In genomic region chr19:51570962-51571575, GRCh38 we compare ENCODE assay signal across 8 cellular contexts. TPM values are rescaled to one million over a fixed set of nuclear protein-coding genes. Genes with fewer than 3 reads are reported as not detected.
DNase-seq lines count a peak whose midpoint lies in the region; ATAC-seq, FAIRE-seq and TF ChIP-seq lines count a peak whose summit lies in the region.

ZNF175 (plus strand) TSS chr19:51571283; CDS start chr19:51573330, 2,047 bp downstream.

- RAD21 ChIA-PET in HCT116 (lab: Charles Lee; ENCODE audit: low non-redundant PET in 1 of 2, low total read pairs in 2 of 2, uncharacterized antibody in 2 of 2, unreplicated experiment in 2 of 2): no interaction called here

- no peak for TF ChIP-seq CTCF in HCT116 (IDR thresholded peaks at IDR 0.05 in 2 of 3, conservative IDR thresholded peaks at IDR 0.05 in 1 of 3; ENCODE audit: borderline replicate concordance in 1 of 3, insufficient read depth in 1 of 3, low read depth in 2 of 3, low read length in 2 of 3)
- TF ChIP-seq CTCF in pancreas (IDR thresholded peaks at IDR 0.05): no peak
- TF ChIP-seq CTCF in tibial artery (IDR thresholded peaks at IDR 0.05): no peak

- H3K9me3 ChIP-seq in HCT116 (ENCODE audit: control insufficient read depth in 1 of 2, insufficient read depth in 1 of 2, low read depth in 1 of 2, low read length in 2 of 2): no peaks in the 10 kb centered on the region
- H3K9me3 ChIP-seq in adipocyte (ENCODE audit: control insufficient read depth, low read length): no peaks in the 10 kb centered on the region
- H3K9me3 ChIP-seq in pancreas: no peaks in the 10 kb centered on the region
- no peaks in the 10 kb centered on the region for H3K9me3 ChIP-seq in tibial artery

- BruUV-seq in HCT116 (replicated peaks; lab: Mats Ljungman, UMichigan): no TSS peak

- ATAC-seq in HCT116: peak; percentile 95
- ATAC-seq in pancreas: peak; percentile 99 to 100 (median 100)

- DNase-seq in G401 (ENCODE audit: low spot score) (peak; percentile 99), HCT116 (ENCODE audit: low read depth, low spot score) (peak; percentile 98), NAMALWA (ENCODE audit: low spot score) (peak; percentile 83), SW480 (ENCODE audit: low spot score) (peak; percentile 98), adipocyte (ENCODE audit: low read depth) (peak; percentile 99), cardiac septum (ENCODE audit: low spot score) (peak; percentile 94), pancreas (peak; percentile 86 to 98 (median 95)), tibial artery (peak; percentile 95 to 97)

- intact Hi-C loops in HCT116 (cut with micrococcal nuclease): loop anchor here (2.0 kb wide), 1 partner anchor 24 kb away; no protein-coding TSS in a partner anchor
- intact Hi-C loops in cardiac septum (cut with DNase I): loop anchor here (1.0 kb wide), 1 partner anchor 23 kb away; no protein-coding TSS in a partner anchor
- intact Hi-C loops in pancreas (cut with DNase I): no loop called here
- intact Hi-C loops in tibial artery (cut with DNase I; ENCODE audit: low total_unique reads): no loop called here

- no peak for TF ChIP-seq POLR2A in HCT116 (IDR thresholded peaks at IDR 0.05; ENCODE audit: borderline replicate concordance, extremely low read depth, insufficient read depth, insufficient read length)

- H3K27ac ChIP-seq in HCT116 (ENCODE audit: low read depth, low read length): no peak within 1 kb of the TSS
- no peak within 1 kb of the TSS for H3K27ac ChIP-seq in pancreas
- peak within 1 kb of the TSS; percentile 77 to 83 for H3K27ac ChIP-seq in tibial artery

- TF ChIP-seq RAD21 in HCT116 (IDR thresholded peaks at IDR 0.05; ENCODE audit: low read depth): no peak

- H3K79me2 ChIP-seq in HCT116 (ENCODE audit: insufficient read depth, low read length): peaks cover 13% of the 10 kb centered on the region

- 0% methylated on average over 30 of the region's 30 CpGs for WGBS in pancreas, 2 donors

- H3K36me3 ChIP-seq in HCT116 (ENCODE audit: control insufficient read depth in 1 of 2, insufficient read depth in 2 of 2, low read length in 2 of 2) (peaks cover 0 to 11% of the 10 kb centered on the region in 2 experiments; a peak in 3 of 4 replicates), adipocyte (ENCODE audit: control insufficient read depth, insufficient read depth, low read length, severe bottlenecking) (peaks cover 24% of the 10 kb centered on the region), pancreas (no peaks in the 10 kb centered on the region), tibial artery (peaks cover 0 to 21% (median 20%) of the 10 kb centered on the region in 3 donors)

- H3K27me3 ChIP-seq in HCT116 (ENCODE audit: insufficient read depth, low read length) (peaks cover 11% of the 10 kb centered on the region; the same call in 1 of the 2 replicates), adipocyte (replicated peaks; ENCODE audit: control insufficient read depth, insufficient read depth, low read length) (peaks cover 3% of the 10 kb centered on the region), pancreas (peaks cover 0 to 6% (median 2%) of the 10 kb centered on the region in 4 donors), tibial artery (no peaks in the 10 kb centered on the region)

- H3K4me1 ChIP-seq in HCT116 (ENCODE audit: control insufficient read depth in 1 of 2, insufficient read depth in 2 of 2, low read length in 2 of 2): peaks cover 5 to 10% of the 10 kb centered on the region in 2 experiments; a peak in 2 of 4 replicates
- H3K4me1 ChIP-seq in adipocyte (ENCODE audit: control insufficient read depth, insufficient read depth, low read length): peaks cover 20% of the 10 kb centered on the region
- H3K4me1 ChIP-seq in pancreas: peaks cover 7 to 9% (median 8%) of the 10 kb centered on the region in 3 donors
- H3K4me1 ChIP-seq in tibial artery: peaks cover 0 to 20% (median 13%) of the 10 kb centered on the region in 4 donors

- H3K9ac ChIP-seq in HCT116 (ENCODE audit: low read length): peak within 1 kb of the TSS; percentile 74
- H3K9ac ChIP-seq in adipocyte (ENCODE audit: low read length): peak within 1 kb of the TSS; percentile 85

- peak; percentile 97 for FAIRE-seq in pancreas (lab: Jason Lieb, UNC)

- H3K9me2 ChIP-seq in HCT116 (ENCODE audit: insufficient read depth): no peaks in the 10 kb centered on the region

- H3K4me3 ChIP-seq in HCT116 (replicated peaks in 1 of 2; ENCODE audit: low read depth in 1 of 2, low read length in 2 of 2): peak within 1 kb of the TSS; percentile 81 to 85
- H3K4me3 ChIP-seq in adipocyte (ENCODE audit: low read length): peak within 1 kb of the TSS; percentile 96
- peak within 1 kb of the TSS; percentile 26 to 61 (median 50) for H3K4me3 ChIP-seq in pancreas
- H3K4me3 ChIP-seq in tibial artery: peak within 1 kb of the TSS; percentile 66 to 86

- in situ Hi-C loops in G401 (cut with HindIII; ENCODE audit: low sequenced_read_pairs): no loop called here

- POLR2A ChIA-PET in HCT116 (lab: Charles Lee): interaction anchor here (0.7 to 1.1 kb wide), 5 partner anchors 23 to 355 kb away, joined by 3 to 6 read pairs (median 4); no protein-coding TSS in a partner anchor

- H3K4me2 ChIP-seq in HCT116 (ENCODE audit: low read length): peak within 1 kb of the TSS; percentile 94

- no peaks in the 10 kb centered on the region for H4K20me1 ChIP-seq in HCT116 (ENCODE audit: insufficient read depth)

- H2AFZ ChIP-seq in HCT116 (ENCODE audit: low read depth, low read length, poor library complexity, severe bottlenecking): peak within 1 kb of the TSS; percentile 98

- CTCF ChIA-PET in HCT116 (lab: Charles Lee): interaction anchor here (1.1 kb wide), 1 partner anchor 90 kb away, joined by 3 read pairs; no protein-coding TSS in a partner anchor

TF ChIP-seq in HCT116, 20 proteins besides CTCF, POLR2A, EP300 and RAD21 (continues in another document):
- no peak for TF ChIP-seq CEBPB (IDR thresholded peaks at IDR 0.05; ENCODE audit: low read depth)
- TF ChIP-seq CBX3 (IDR thresholded peaks at IDR 0.05; ENCODE audit: low read depth): peak; percentile 68; the same call in 1 of the 2 replicates
- TF ChIP-seq EGR1 (IDR thresholded peaks at IDR 0.05; ENCODE audit: low read depth): peak; percentile 96
- TF ChIP-seq EZH2 (IDR thresholded peaks at IDR 0.05): no peak
- no peak for TF ChIP-seq SRF (IDR thresholded peaks at IDR 0.05; ENCODE audit: low read depth)
- TF ChIP-seq TCF7L2 (IDR thresholded peaks at IDR 0.05; ENCODE audit: borderline replicate concordance, extremely low read depth, insufficient read depth, insufficient read length): peak; percentile 64
- TF ChIP-seq, protein P1, sequence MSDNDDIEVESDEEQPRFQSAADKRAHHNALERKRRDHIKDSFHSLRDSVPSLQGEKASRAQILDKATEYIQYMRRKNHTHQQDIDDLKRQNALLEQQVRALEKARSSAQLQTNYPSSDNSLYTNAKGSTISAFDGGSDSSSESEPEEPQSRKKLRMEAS (IDR thresholded peaks at IDR 0.05): no peak; the same call in 1 of the 2 replicates
- TF ChIP-seq POLR2AphosphoS5 (IDR thresholded peaks at IDR 0.05; ENCODE audit: low read depth, low read length): peak; percentile 73
- TF ChIP-seq, protein P2, sequence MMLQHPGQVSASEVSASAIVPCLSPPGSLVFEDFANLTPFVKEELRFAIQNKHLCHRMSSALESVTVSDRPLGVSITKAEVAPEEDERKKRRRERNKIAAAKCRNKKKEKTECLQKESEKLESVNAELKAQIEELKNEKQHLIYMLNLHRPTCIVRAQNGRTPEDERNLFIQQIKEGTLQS (IDR thresholded peaks at IDR 0.05): no peak
- no peak for TF ChIP-seq SIN3A (IDR thresholded peaks at IDR 0.05; ENCODE audit: low read depth)
- no peak for TF ChIP-seq ZNF274 (IDR thresholded peaks at IDR 0.05; ENCODE audit: low read depth, low read length)
- no peak for TF ChIP-seq FOSL1 (IDR thresholded peaks at IDR 0.05; ENCODE audit: low read depth)
- TF ChIP-seq JUND (IDR thresholded peaks at IDR 0.05): no peak
- TF ChIP-seq, protein P3, sequence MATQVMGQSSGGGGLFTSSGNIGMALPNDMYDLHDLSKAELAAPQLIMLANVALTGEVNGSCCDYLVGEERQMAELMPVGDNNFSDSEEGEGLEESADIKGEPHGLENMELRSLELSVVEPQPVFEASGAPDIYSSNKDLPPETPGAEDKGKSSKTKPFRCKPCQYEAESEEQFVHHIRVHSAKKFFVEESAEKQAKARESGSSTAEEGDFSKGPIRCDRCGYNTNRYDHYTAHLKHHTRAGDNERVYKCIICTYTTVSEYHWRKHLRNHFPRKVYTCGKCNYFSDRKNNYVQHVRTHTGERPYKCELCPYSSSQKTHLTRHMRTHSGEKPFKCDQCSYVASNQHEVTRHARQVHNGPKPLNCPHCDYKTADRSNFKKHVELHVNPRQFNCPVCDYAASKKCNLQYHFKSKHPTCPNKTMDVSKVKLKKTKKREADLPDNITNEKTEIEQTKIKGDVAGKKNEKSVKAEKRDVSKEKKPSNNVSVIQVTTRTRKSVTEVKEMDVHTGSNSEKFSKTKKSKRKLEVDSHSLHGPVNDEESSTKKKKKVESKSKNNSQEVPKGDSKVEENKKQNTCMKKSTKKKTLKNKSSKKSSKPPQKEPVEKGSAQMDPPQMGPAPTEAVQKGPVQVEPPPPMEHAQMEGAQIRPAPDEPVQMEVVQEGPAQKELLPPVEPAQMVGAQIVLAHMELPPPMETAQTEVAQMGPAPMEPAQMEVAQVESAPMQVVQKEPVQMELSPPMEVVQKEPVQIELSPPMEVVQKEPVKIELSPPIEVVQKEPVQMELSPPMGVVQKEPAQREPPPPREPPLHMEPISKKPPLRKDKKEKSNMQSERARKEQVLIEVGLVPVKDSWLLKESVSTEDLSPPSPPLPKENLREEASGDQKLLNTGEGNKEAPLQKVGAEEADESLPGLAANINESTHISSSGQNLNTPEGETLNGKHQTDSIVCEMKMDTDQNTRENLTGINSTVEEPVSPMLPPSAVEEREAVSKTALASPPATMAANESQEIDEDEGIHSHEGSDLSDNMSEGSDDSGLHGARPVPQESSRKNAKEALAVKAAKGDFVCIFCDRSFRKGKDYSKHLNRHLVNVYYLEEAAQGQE (IDR thresholded peaks at IDR 0.05; ENCODE audit: low read depth): no peak
- TF ChIP-seq ZFX (IDR thresholded peaks at IDR 0.05): no peak
- no peak for TF ChIP-seq EZH2phosphoT487 (IDR thresholded peaks at IDR 0.05; ENCODE audit: borderline replicate concordance)
- peak; percentile 88 for TF ChIP-seq ELF1 (IDR thresholded peaks at IDR 0.05; ENCODE audit: borderline replicate concordance, low read depth)
- TF ChIP-seq SP1 (IDR thresholded peaks at IDR 0.05; ENCODE audit: low read depth): peak; percentile 63
- peak; percentile 100 for TF ChIP-seq YY1 (IDR thresholded peaks at IDR 0.05; ENCODE audit: extremely low read depth, insufficient replicate concordance, low read depth, low read length)

RNA-seq across cellular contexts. Expression of gene ZNF175, which starts in this region (rescaled TPM):
- total RNA-seq in G401 (2014; rRNA removed; shearing (Covaris generic)): 6.3 and 7.2 TPM in 2 replicates
- total RNA-seq in HCT116 (2021; ENCODE audit: unreplicated experiment): 9.3 TPM
- 5.0 and 6.9 TPM in 2 replicates for polyA plus RNA-seq in HCT116 (2012)
- 7.8 TPM for total RNA-seq in cardiac septum
- 1 to 10 TPM; 3.0 to 8.0 (median 4.6) TPM for total RNA-seq in pancreas
- polyA plus RNA-seq in pancreas: 1 to 10 TPM; 2.0 to 2.6 TPM

Comparison
In these comparisons a context has a peak if more than half of its experiments do, and no peak if none do; other contexts are left out.
1. H3K27ac ChIP-seq: peak in tibial artery (2 of 2); none in HCT116 (single experiment) and pancreas (0 of 4).
2. intact Hi-C loops: an anchor here in HCT116 (2.0 kb wide) and cardiac septum (1.0 kb wide); none called in pancreas and tibial artery.
3. Peak in every context shown above with its lines, with median percentiles within 50 percentile points of each other: DNase-seq and H3K4me3 ChIP-seq.